Comparison of ENCODE assay signal across 2 cellular contexts in the genomic region with DNA sequence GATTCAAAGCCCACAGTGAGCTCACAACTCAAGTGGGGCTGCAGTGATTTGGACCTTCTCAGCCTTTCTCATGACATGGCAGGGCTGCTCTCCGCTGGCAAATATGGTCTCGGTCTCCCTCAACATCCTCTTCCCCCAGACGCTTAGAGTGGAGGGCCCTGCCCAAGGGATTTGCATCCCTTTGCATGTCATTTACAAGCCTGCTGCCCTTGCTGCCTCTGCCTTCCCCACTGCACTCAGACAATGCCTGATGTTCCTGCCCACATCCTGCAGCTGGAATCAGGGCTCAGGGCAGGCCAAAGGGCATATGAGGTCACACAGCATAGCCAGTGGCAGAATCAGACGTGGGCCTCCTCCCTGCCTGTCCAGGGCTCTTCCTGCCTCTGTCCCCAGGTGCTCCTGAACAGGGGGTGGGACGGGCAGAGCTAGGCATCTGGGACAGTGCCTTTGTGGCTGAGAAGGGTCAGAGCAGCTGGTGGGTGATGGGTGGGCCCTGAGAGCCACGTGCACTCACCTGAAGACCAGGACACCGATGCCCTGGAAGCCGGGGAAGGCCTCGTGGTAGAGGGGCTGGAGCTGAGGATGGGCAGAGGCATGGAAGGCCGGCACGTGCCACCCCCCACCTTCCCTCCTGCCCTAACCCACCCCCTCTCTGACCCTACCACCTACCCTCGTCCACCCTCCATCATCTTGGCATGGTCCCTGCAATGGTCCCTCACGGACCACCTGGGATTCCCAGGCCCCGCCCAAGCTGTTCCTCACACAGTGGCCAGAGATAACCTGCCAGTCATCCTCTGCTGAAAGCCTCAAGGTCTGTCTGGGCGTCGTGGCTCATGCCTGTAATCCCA.
TF ChIP-seq lines count a peak whose summit lies in the region.

No MANE protein-coding gene starts in this region.

TF ChIP-seq in GM23338, 12 proteins besides CTCF, POLR2A, EP300 and RAD21:
- no peak for TF ChIP-seq NANOG (IDR thresholded peaks at IDR 0.05; ENCODE audit: borderline replicate concordance)
- TF ChIP-seq, protein P1, sequence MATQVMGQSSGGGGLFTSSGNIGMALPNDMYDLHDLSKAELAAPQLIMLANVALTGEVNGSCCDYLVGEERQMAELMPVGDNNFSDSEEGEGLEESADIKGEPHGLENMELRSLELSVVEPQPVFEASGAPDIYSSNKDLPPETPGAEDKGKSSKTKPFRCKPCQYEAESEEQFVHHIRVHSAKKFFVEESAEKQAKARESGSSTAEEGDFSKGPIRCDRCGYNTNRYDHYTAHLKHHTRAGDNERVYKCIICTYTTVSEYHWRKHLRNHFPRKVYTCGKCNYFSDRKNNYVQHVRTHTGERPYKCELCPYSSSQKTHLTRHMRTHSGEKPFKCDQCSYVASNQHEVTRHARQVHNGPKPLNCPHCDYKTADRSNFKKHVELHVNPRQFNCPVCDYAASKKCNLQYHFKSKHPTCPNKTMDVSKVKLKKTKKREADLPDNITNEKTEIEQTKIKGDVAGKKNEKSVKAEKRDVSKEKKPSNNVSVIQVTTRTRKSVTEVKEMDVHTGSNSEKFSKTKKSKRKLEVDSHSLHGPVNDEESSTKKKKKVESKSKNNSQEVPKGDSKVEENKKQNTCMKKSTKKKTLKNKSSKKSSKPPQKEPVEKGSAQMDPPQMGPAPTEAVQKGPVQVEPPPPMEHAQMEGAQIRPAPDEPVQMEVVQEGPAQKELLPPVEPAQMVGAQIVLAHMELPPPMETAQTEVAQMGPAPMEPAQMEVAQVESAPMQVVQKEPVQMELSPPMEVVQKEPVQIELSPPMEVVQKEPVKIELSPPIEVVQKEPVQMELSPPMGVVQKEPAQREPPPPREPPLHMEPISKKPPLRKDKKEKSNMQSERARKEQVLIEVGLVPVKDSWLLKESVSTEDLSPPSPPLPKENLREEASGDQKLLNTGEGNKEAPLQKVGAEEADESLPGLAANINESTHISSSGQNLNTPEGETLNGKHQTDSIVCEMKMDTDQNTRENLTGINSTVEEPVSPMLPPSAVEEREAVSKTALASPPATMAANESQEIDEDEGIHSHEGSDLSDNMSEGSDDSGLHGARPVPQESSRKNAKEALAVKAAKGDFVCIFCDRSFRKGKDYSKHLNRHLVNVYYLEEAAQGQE (IDR thresholded peaks at IDR 0.05; ENCODE audit: unreplicated experiment) = no peak
- no peak for TF ChIP-seq EZH2phosphoT487 (IDR thresholded peaks at IDR 0.05; ENCODE audit: unreplicated experiment)
- TF ChIP-seq JUNB (IDR thresholded peaks at IDR 0.05; ENCODE audit: unreplicated experiment) = no peak
- no peak for TF ChIP-seq ZNF331 (CRISPR knock-in tag; IDR thresholded peaks at IDR 0.05; ENCODE audit: low read depth)
TF ChIP-seq in GM23338: peak in this region for 0.

TF ChIP-seq in K562, 482 proteins besides CTCF, POLR2A, EP300 and RAD21:
- TF ChIP-seq RUNX1 (IDR thresholded peaks at IDR 0.05; ENCODE audit: low read depth) (no peak), BRF1 (IDR thresholded peaks at IDR 0.05; ENCODE audit: borderline replicate concordance, extremely low read depth, insufficient read length) (no peak), PTTG1 (tag; IDR thresholded peaks at IDR 0.05; ENCODE audit: low read depth) (no peak), ZNF707 (CRISPR knock-in tag; conservative IDR thresholded peaks at IDR 0.05) (no peak), NFATC3 (IDR thresholded peaks at IDR 0.05) (no peak), ZNF551 (CRISPR knock-in tag; IDR thresholded peaks at IDR 0.05) (no peak)
- TF ChIP-seq, protein P2, sequence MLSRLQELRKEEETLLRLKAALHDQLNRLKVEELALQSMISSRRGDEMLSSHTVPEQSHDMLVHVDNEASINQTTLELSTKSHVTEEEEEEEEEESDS (CRISPR knock-in tag; IDR thresholded peaks at IDR 0.05) = no peak
- TF ChIP-seq, protein P3, sequence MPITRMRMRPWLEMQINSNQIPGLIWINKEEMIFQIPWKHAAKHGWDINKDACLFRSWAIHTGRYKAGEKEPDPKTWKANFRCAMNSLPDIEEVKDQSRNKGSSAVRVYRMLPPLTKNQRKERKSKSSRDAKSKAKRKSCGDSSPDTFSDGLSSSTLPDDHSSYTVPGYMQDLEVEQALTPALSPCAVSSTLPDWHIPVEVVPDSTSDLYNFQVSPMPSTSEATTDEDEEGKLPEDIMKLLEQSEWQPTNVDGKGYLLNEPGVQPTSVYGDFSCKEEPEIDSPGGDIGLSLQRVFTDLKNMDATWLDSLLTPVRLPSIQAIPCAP (CRISPR knock-in tag; IDR thresholded peaks at IDR 0.05; ENCODE audit: borderline replicate concordance) = no peak
- TF ChIP-seq, protein P4, sequence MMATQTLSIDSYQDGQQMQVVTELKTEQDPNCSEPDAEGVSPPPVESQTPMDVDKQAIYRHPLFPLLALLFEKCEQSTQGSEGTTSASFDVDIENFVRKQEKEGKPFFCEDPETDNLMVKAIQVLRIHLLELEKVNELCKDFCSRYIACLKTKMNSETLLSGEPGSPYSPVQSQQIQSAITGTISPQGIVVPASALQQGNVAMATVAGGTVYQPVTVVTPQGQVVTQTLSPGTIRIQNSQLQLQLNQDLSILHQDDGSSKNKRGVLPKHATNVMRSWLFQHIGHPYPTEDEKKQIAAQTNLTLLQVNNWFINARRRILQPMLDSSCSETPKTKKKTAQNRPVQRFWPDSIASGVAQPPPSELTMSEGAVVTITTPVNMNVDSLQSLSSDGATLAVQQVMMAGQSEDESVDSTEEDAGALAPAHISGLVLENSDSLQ (IDR thresholded peaks at IDR 0.05) = peak; percentile 24; the same call in 1 of the 2 replicates
